Comparison of ENCODE assay signal across 13 cellular contexts in genomic region chr2:178858896-178859628, GRCh38.
"Had no signal": no experiment of that assay in that cellular context is flagged by ENCODE, and none has a peak within 500 bp of the region (broad histone marks: within the 10 kb centered on the region; RNA-seq: fewer than 3 reads in every experiment).

No MANE protein-coding gene starts in this region.

- DNase-seq: activated B cell treated with CpG ODN at 0.5 μM for 24 hours; activated CD4-positive, alpha-beta T cell treated with anti-CD3 and anti-CD28 coated beads, Interleukin-2, amount 10 ng/mL, durations not matched to agents 24 days and 14 days; activated naive CD4-positive, alpha-beta T cell treated with anti-CD3 and anti-CD28 coated beads, Interleukin-2, amount 10 ng/mL, durations not matched to agents 7 days and 5 days; body of pancreas; kidney; mesendoderm; pancreas; retina; trophoblast cell had no signal

- H3K9me3 ChIP-seq: body of pancreas, pancreas had no signal

- H3K27ac ChIP-seq: body of pancreas, pancreas, SK-N-MC had no signal

- H3K4me3 ChIP-seq: body of pancreas, pancreas, SK-N-MC had no signal

- ATAC-seq: body of pancreas; esophagus mucosa; pancreas; stimulated activated effector memory CD8-positive, alpha-beta T cell treated with anti-CD3 and anti-CD28 coated beads, Interleukin-12 subunit alpha, Interleukin-12 subunit beta, amount 100 ng/mL, for 72 hours had no signal

- H3K36me3 ChIP-seq: pancreas had no signal

- FAIRE-seq: endometrium, kidney, pancreas had no signal

- H3K27me3 ChIP-seq: body of pancreas, pancreas had no signal
